11 cellular contexts compared by ENCODE assay signal in genomic region chr17:7337600-7337999, GRCh38. TPM values are rescaled to one million over a fixed set of nuclear protein-coding genes. Genes with fewer than 3 reads are reported as not detected.
DNase-seq lines count a peak whose midpoint lies in the region; ATAC-seq and TF ChIP-seq lines count a peak whose summit lies in the region.
"Not testable (repeated sequence)": the region's sequence is repeated elsewhere in the genome, so short reads cannot be mapped to it uniquely, and the experiment has no call there.
"Had no signal": no experiment of that assay in that cellular context is flagged by ENCODE, and none has a peak within 500 bp of the region (broad histone marks: within the 10 kb centered on the region; RNA-seq: fewer than 3 reads in every experiment).

No MANE protein-coding gene starts in this region.

- H3K27ac Mint-ChIP-seq in activated B cell treated with CpG ODN at 0.5 μM for 24 hours (peak overlapping the region; percentile 98), naive B cell (peak overlapping the region in 4 of 6 donors; percentile 74 to 98 (median 88))
- peak overlapping the region; percentile 93 for H3K27ac Mint-ChIP-seq in activated T-helper 17 cell treated with anti-CD3 and anti-CD28 coated beads, Interleukin-2, amount 50 U/mL, for 72 hours
- H3K27ac Mint-ChIP-seq in stimulated activated naive CD8-positive, alpha-beta T cell treated with anti-CD3 and anti-CD28 coated beads, Interleukin-15, amount 100 ng/mL, for 72 hours = peak overlapping the region; percentile 34 to 99

- H3K9me3 ChIP-seq in MM.1S (replicated peaks; ENCODE audit: insufficient read depth, low read length); effector memory CD4-positive, alpha-beta T cell (ENCODE audit: control insufficient read depth, low read length): not testable (repeated sequence)

- TF ChIP-seq CTCF in MM.1S (IDR thresholded peaks at IDR 0.05; ENCODE audit: low read length); activated B cell treated with CpG ODN at 0.5 μM for 24 hours (IDR thresholded peaks at IDR 0.05): not testable (repeated sequence)

- not testable (repeated sequence) for H3K36me3 ChIP-seq in MM.1S (replicated peaks; ENCODE audit: insufficient read depth, low read length)
- H3K36me3 ChIP-seq in effector memory CD4-positive, alpha-beta T cell (ENCODE audit: control insufficient read depth, insufficient read depth, low read length) = peaks cover 33% of the 10 kb centered on the region

- H3K9me2 ChIP-seq in MM.1S (replicated peaks; ENCODE audit: insufficient read depth, low read length) = not testable (repeated sequence)

- H3K4me3 ChIP-seq in GM08714 (ENCODE audit: low read length) = peak overlapping the region; percentile 76
- H3K4me3 ChIP-seq in MM.1S (ENCODE audit: low read length) = peak overlapping the region; percentile 67; the same call in 1 of the 2 replicates
- H3K4me3 ChIP-seq in effector memory CD4-positive, alpha-beta T cell (ENCODE audit: insufficient read depth, low read depth, low read length, poor library complexity, severe bottlenecking) = peak overlapping the region; percentile 75

- H3F3A ChIP-seq in MM.1S (ENCODE audit: insufficient read depth, low read length) = not testable (repeated sequence)

- H3K9ac ChIP-seq in MM.1S (ENCODE audit: low read length) = not testable (repeated sequence)

- H3K4me3 Mint-ChIP-seq in activated B cell treated with CpG ODN at 0.5 μM for 24 hours (peak overlapping the region; percentile 85), naive B cell (peak overlapping the region; percentile 90 to 97 (median 95))
- peak overlapping the region; percentile 99 for H3K4me3 Mint-ChIP-seq in activated T-helper 17 cell treated with anti-CD3 and anti-CD28 coated beads, Interleukin-2, amount 50 U/mL, for 72 hours
- peak overlapping the region; percentile 83 to 88 for H3K4me3 Mint-ChIP-seq in stimulated activated naive CD8-positive, alpha-beta T cell treated with anti-CD3 and anti-CD28 coated beads, Interleukin-15, amount 100 ng/mL, for 72 hours

- not testable (repeated sequence) for H3K9me3 Mint-ChIP-seq in activated B cell treated with CpG ODN at 0.5 μM for 24 hours; activated T-helper 17 cell treated with anti-CD3 and anti-CD28 coated beads, Interleukin-2, amount 50 U/mL, for 72 hours; naive B cell; stimulated activated naive CD8-positive, alpha-beta T cell treated with anti-CD3 and anti-CD28 coated beads, Interleukin-15, amount 100 ng/mL, for 72 hours

- H3K79me2 ChIP-seq in MM.1S (ENCODE audit: low read length) = peaks cover 24% of the 10 kb centered on the region

- intact Hi-C loops in activated B cell treated with CpG ODN at 0.5 μM for 24 hours (cut with micrococcal nuclease) = loop anchor here (1.0 kb wide), 1 partner anchor 8 kb away; the partner anchor contains the start of gene NEURL4

- peak overlapping the region; percentile 58; the same call in 1 of the 2 replicates for H3K4me2 ChIP-seq in MM.1S (ENCODE audit: low read depth, low read length)

- H3K27me3 ChIP-seq in MM.1S (replicated peaks; ENCODE audit: insufficient read depth, low read length); effector memory CD4-positive, alpha-beta T cell (replicated peaks; ENCODE audit: control insufficient read depth, insufficient read depth, low read length, poor library complexity, severe bottlenecking): not testable (repeated sequence)

- not testable (repeated sequence) for H3K27me3 Mint-ChIP-seq in activated B cell treated with CpG ODN at 0.5 μM for 24 hours; activated T-helper 17 cell treated with anti-CD3 and anti-CD28 coated beads, Interleukin-2, amount 50 U/mL, for 72 hours; naive B cell; stimulated activated naive CD8-positive, alpha-beta T cell treated with anti-CD3 and anti-CD28 coated beads, Interleukin-15, amount 100 ng/mL, for 72 hours

- not testable (repeated sequence) for H2AFZ ChIP-seq in MM.1S (ENCODE audit: low read length)

- not testable (repeated sequence) for DNase-seq in MM.1S; activated B cell treated with CpG ODN at 0.5 μM for 24 hours; effector memory CD4-positive, alpha-beta T cell; naive B cell; stimulated activated naive CD8-positive, alpha-beta T cell treated with anti-CD3 and anti-CD28 coated beads, Interleukin-15, amount 100 ng/mL, for 72 hours

- CTCF ChIA-PET in activated B cell treated with CpG ODN at 0.5 μM for 24 hours (lab: Charles Lee) = interaction anchor here (0.5 to 3.8 kb wide), 11 partner anchors 8 to 652 kb away, joined by 3 to 21 read pairs (median 6); no protein-coding TSS in a partner anchor

- H3K4me1 Mint-ChIP-seq in activated B cell treated with CpG ODN at 0.5 μM for 24 hours (peaks cover 43% of the 10 kb centered on the region), naive B cell (peaks cover 45 to 52% (median 46%) of the 10 kb centered on the region in 3 donors)
- H3K4me1 Mint-ChIP-seq in activated T-helper 17 cell treated with anti-CD3 and anti-CD28 coated beads, Interleukin-2, amount 50 U/mL, for 72 hours = peaks cover 29% of the 10 kb centered on the region
- peaks cover 82% of the 10 kb centered on the region for H3K4me1 Mint-ChIP-seq in stimulated activated naive CD8-positive, alpha-beta T cell treated with anti-CD3 and anti-CD28 coated beads, Interleukin-15, amount 100 ng/mL, for 72 hours

- not testable (repeated sequence) for H3K4me1 ChIP-seq in MM.1S (ENCODE audit: low read length)
- H3K4me1 ChIP-seq in effector memory CD4-positive, alpha-beta T cell (ENCODE audit: control insufficient read depth, insufficient read depth, low read length, poor library complexity, severe bottlenecking) = peaks cover 49% of the 10 kb centered on the region

- H3K36me3 Mint-ChIP-seq in activated B cell treated with CpG ODN at 0.5 μM for 24 hours (ENCODE audit: low read depth) (peaks cover 35% of the 10 kb centered on the region), naive B cell (peaks cover 0 to 15% of the 10 kb centered on the region in 2 donors)
- H3K36me3 Mint-ChIP-seq in activated T-helper 17 cell treated with anti-CD3 and anti-CD28 coated beads, Interleukin-2, amount 50 U/mL, for 72 hours (ENCODE audit: low read depth) = peaks cover 66% of the 10 kb centered on the region

- ATAC-seq in activated B cell treated with CpG ODN at 0.5 μM for 24 hours (ENCODE audit: low read depth) = peak; percentile 22
- not testable (repeated sequence) for ATAC-seq in activated T-helper 17 cell treated with anti-CD3 and anti-CD28 coated beads, Interleukin-2, amount 50 U/mL, for 72 hours (replicated peaks); stimulated activated naive CD8-positive, alpha-beta T cell treated with anti-CD3 and anti-CD28 coated beads, Interleukin-15, amount 100 ng/mL, for 72 hours
- ATAC-seq in naive B cell (ENCODE audit: low read depth in 2 of 2) = peak; percentile 34 to 41

- POLR2A ChIA-PET in activated B cell treated with CpG ODN at 0.5 μM for 24 hours (lab: Charles Lee) = interaction anchor here (0.7 to 3.4 kb wide), 21 partner anchors 8 to 349 kb away, joined by 3 to 48 read pairs (median 10); partner anchors contain the start of genes CD68, DVL2, GABARAP and GPS2

- not testable (repeated sequence) for H3K27ac ChIP-seq in MM.1S (ENCODE audit: low read length)
- H3K27ac ChIP-seq in effector memory CD4-positive, alpha-beta T cell (ENCODE audit: insufficient read depth, low read length, poor library complexity, severe bottlenecking) = peak overlapping the region; percentile 71

- not testable (repeated sequence) for H4K20me1 ChIP-seq in MM.1S (ENCODE audit: insufficient read depth, low read length)

RNA-seq across cellular contexts. Expression of gene ACAP1, which starts 1.3 kb away (rescaled TPM):
- 298 and 328 TPM in 2 replicates for total RNA-seq in activated B cell treated with CpG ODN at 0.5 μM for 24 hours
- 100 to 1,000 TPM; 527 to 774 TPM for total RNA-seq in activated T-helper 17 cell treated with anti-CD3 and anti-CD28 coated beads, Interleukin-2, amount 50 U/mL, for 72 hours
- 100 to 1,000 TPM; 117 to 177 (median 155) TPM for polyA plus RNA-seq in naive B cell (ENCODE audit: low read depth in 6 of 6)
- total RNA-seq: occipital lobe had no signal

RNA-seq across cellular contexts. Expression of gene NEURL4, which starts 8.5 kb away (rescaled TPM):
- 52.8 and 60.1 TPM in 2 replicates for total RNA-seq in activated B cell treated with CpG ODN at 0.5 μM for 24 hours
- total RNA-seq in activated T-helper 17 cell treated with anti-CD3 and anti-CD28 coated beads, Interleukin-2, amount 50 U/mL, for 72 hours = 10 to 100 TPM; 22.9 to 33.0 TPM
- 1 to 10 TPM in 5 of 6 donors, not detected in 1; 1.2 to 2.7 (median 1.9) TPM for polyA plus RNA-seq in naive B cell (ENCODE audit: low read depth in 6 of 6)

RNA-seq across cellular contexts. Expression of gene KCTD11, which starts 14.4 kb away (rescaled TPM):
- 7.2 and 7.8 TPM in 2 replicates for total RNA-seq in activated B cell treated with CpG ODN at 0.5 μM for 24 hours
- 10 to 100 TPM; 14.0 to 96.8 TPM for total RNA-seq in activated T-helper 17 cell treated with anti-CD3 and anti-CD28 coated beads, Interleukin-2, amount 50 U/mL, for 72 hours
- polyA plus RNA-seq in naive B cell (ENCODE audit: low read depth in 6 of 6) = 10 to 100 TPM in 2 of 6 donors, 1 to 10 TPM in 4; 3.3 to 13.2 (median 8.3) TPM

RNA-seq across cellular contexts. Expression of gene TMEM95, which starts 17.4 kb away (rescaled TPM):
- total RNA-seq in activated B cell treated with CpG ODN at 0.5 μM for 24 hours = not detected in 2 replicates
- 1 to 10 TPM in 1 of 2 donors, under 1 TPM in 1; 0.22 to 1.1 TPM for total RNA-seq in activated T-helper 17 cell treated with anti-CD3 and anti-CD28 coated beads, Interleukin-2, amount 50 U/mL, for 72 hours
- not detected for polyA plus RNA-seq in naive B cell (ENCODE audit: low read depth in 6 of 6)
- total RNA-seq: IMR-90, lung microvascular endothelial cell, occipital lobe, pulmonary artery endothelial cell had no signal
- polyA plus RNA-seq: IMR-90 had no signal

RNA-seq across cellular contexts. Expression of gene GPS2, which starts 22.4 kb away (rescaled TPM):
- 105 and 115 TPM in 2 replicates for total RNA-seq in activated B cell treated with CpG ODN at 0.5 μM for 24 hours
- total RNA-seq in activated T-helper 17 cell treated with anti-CD3 and anti-CD28 coated beads, Interleukin-2, amount 50 U/mL, for 72 hours = 10 to 100 TPM; 38.3 to 65.6 TPM
- polyA plus RNA-seq in naive B cell (ENCODE audit: low read depth in 6 of 6) = 100 to 1,000 TPM; 103 to 131 (median 107) TPM
